15 cellular contexts compared by ENCODE assay signal in the genomic region with DNA sequence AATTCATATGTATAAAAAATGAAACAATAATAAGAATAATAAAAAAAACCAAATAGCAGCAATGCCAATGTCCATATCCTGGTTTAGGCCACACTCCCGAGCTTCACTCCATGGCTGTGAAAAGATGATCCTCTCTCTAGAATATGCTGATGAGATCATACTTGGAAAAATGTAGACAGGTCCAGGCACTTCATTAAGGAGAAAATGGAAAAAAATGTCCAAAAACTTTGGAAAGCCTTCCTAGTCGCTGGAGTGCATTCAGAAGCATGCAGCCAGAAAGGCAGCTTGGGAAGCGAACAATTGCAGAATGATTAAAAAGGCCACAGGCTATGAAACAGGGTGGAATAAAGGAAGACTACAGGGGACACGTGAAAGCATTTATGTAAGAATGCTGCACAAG.
DNase-seq lines count a peak whose midpoint lies in the region; ATAC-seq and TF ChIP-seq lines count a peak whose summit lies in the region.
"Had no signal": no experiment of that assay in that cellular context is flagged by ENCODE, and none has a peak within 500 bp of the region (broad histone marks: within the 10 kb centered on the region; RNA-seq: fewer than 3 reads in every experiment).

No MANE protein-coding gene starts in this region.

- TF ChIP-seq CTCF in left ventricle myocardium inferior (IDR thresholded peaks at IDR 0.05; ENCODE audit: borderline replicate concordance) = no peak

- no peaks in the 10 kb centered on the region for H3K27me3 Mint-ChIP-seq in activated naive CD4-positive, alpha-beta T cell treated with anti-CD3 and anti-CD28 coated beads for 36 hours (ENCODE audit: low read depth)

- H3K27ac ChIP-seq in left ventricle myocardium inferior (replicated peaks) (no peak overlapping the region), SJCRH30 (peak overlapping the region; percentile 27; the same call in 1 of the 2 replicates)
- H3K27ac ChIP-seq: A549, SJSA1 had no signal

- H3K9me3 Mint-ChIP-seq in activated naive CD4-positive, alpha-beta T cell treated with anti-CD3 and anti-CD28 coated beads for 36 hours = peaks cover 4% of the 10 kb centered on the region

- no peaks in the 10 kb centered on the region for H3K4me1 Mint-ChIP-seq in activated naive CD4-positive, alpha-beta T cell treated with anti-CD3 and anti-CD28 coated beads for 36 hours (ENCODE audit: low read depth)

- H3K36me3 ChIP-seq in left ventricle myocardium inferior (no peaks in the 10 kb centered on the region), SJCRH30 (0 out of 2 replicates have a peak, but pooled peaks cover 2% of the 10 kb centered on the region)
- H3K36me3 ChIP-seq: SJSA1 had no signal

- intact Hi-C loops in left ventricle myocardium superior (cut with micrococcal nuclease) (no loop called here), left ventricle myocardium inferior (cut with micrococcal nuclease) (no loop called here)
- intact Hi-C loops in activated naive CD4-positive, alpha-beta T cell treated with anti-CD3 and anti-CD28 coated beads for 36 hours (cut with micrococcal nuclease) = no loop called here

- ATAC-seq in left ventricle myocardium superior (peak; percentile 48), HG02678 (IDR thresholded peaks at IDR 0.05; ENCODE audit: unreplicated experiment) (no peak), GM21367 (IDR thresholded peaks at IDR 0.05; ENCODE audit: unreplicated experiment) (no peak)
- ATAC-seq: A549 had no signal

- H3K36me3 Mint-ChIP-seq in activated naive CD4-positive, alpha-beta T cell treated with anti-CD3 and anti-CD28 coated beads for 36 hours (ENCODE audit: low read depth) = peaks cover under 1% of the 10 kb centered on the region
- H3K36me3 Mint-ChIP-seq: CD4-positive, alpha-beta memory T cell had no signal

- CTCF ChIA-PET in activated naive CD4-positive, alpha-beta T cell treated with anti-CD3 and anti-CD28 coated beads for 36 hours (lab: Charles Lee) = no interaction called here

- H3K27me3 ChIP-seq in left ventricle myocardium inferior (ENCODE audit: low read depth) = no peaks in the 10 kb centered on the region
- no peaks in the 10 kb centered on the region for H3K27me3 ChIP-seq in SJCRH30
- H3K27me3 ChIP-seq: SJSA1 had no signal

- no peak overlapping the region for H3K4me3 Mint-ChIP-seq in activated naive CD4-positive, alpha-beta T cell treated with anti-CD3 and anti-CD28 coated beads for 36 hours
- H3K4me3 Mint-ChIP-seq: CD4-positive, alpha-beta memory T cell; H9 had no signal

- H3K4me3 ChIP-seq in left ventricle myocardium inferior = no peak overlapping the region
- H3K4me3 ChIP-seq in SJCRH30 = no peak overlapping the region
- H3K4me3 ChIP-seq: A549, SJSA1 had no signal

- H3K4me1 ChIP-seq in left ventricle myocardium inferior (no peaks in the 10 kb centered on the region), SJCRH30 (peaks cover 6% of the 10 kb centered on the region; the same call in 1 of the 2 replicates)
- H3K4me1 ChIP-seq: A549, SJSA1 had no signal

- no peaks in the 10 kb centered on the region for H3K9me3 ChIP-seq in left ventricle myocardium inferior (replicated peaks)
- peaks cover 11% of the 10 kb centered on the region for H3K9me3 ChIP-seq in SJCRH30 (replicated peaks)
- H3K9me3 ChIP-seq: A549, SJSA1 had no signal

- DNase-seq in left ventricle myocardium superior (no peak), left ventricle myocardium inferior (no peak), SJCRH30 (no peak), medulla oblongata (ENCODE audit: extremely low spot score) (peak; percentile 1)
- no peak for DNase-seq in activated naive CD4-positive, alpha-beta T cell treated with anti-CD3 and anti-CD28 coated beads for 36 hours
- DNase-seq: CD4-positive, alpha-beta memory T cell; DND-41; H9; Karpas-422; NCI-H2029; NCI-H510A treated with DMSO at 0.1 percent for 48 hours had no signal

- H3K27ac Mint-ChIP-seq in activated naive CD4-positive, alpha-beta T cell treated with anti-CD3 and anti-CD28 coated beads for 36 hours = no peak overlapping the region
- H3K27ac Mint-ChIP-seq: CD4-positive, alpha-beta memory T cell; H9 had no signal
